8 cellular contexts compared by ENCODE assay signal in genomic region chr11:124876818-124877630, GRCh38. TPM values are rescaled to one million over a fixed set of nuclear protein-coding genes. Genes with fewer than 3 reads are reported as not detected.
DNase-seq lines count a peak whose midpoint lies in the region; ATAC-seq lines count a peak whose summit lies in the region.

No MANE protein-coding gene starts in this region.

- peak overlapping the region; percentile 82 for H3K4me3 Mint-ChIP-seq in T-helper 2 cell treated with Interferon-gamma antibody and Interleukin-4, amounts not matched to agents 5 μg/mL and 100 μg/mL, for 36 hours

- H3K27ac Mint-ChIP-seq in T-helper 2 cell treated with Interferon-gamma antibody and Interleukin-4, amounts not matched to agents 5 μg/mL and 100 μg/mL, for 36 hours: peak overlapping the region; percentile 80

- H3K4me1 Mint-ChIP-seq in T-helper 2 cell treated with Interferon-gamma antibody and Interleukin-4, amounts not matched to agents 5 μg/mL and 100 μg/mL, for 36 hours (ENCODE audit: low read depth): peaks cover 9% of the 10 kb centered on the region

- no peaks in the 10 kb centered on the region for H3K36me3 Mint-ChIP-seq in T-helper 2 cell treated with Interferon-gamma antibody and Interleukin-4, amounts not matched to agents 5 μg/mL and 100 μg/mL, for 36 hours (ENCODE audit: low read depth)

- H3K9me3 Mint-ChIP-seq in T-helper 2 cell treated with Interferon-gamma antibody and Interleukin-4, amounts not matched to agents 5 μg/mL and 100 μg/mL, for 36 hours: no peaks in the 10 kb centered on the region

- DNase-seq in T-helper 2 cell treated with Interferon-gamma antibody and Interleukin-4, amounts not matched to agents 5 μg/mL and 100 μg/mL, for 36 hours (ENCODE audit: low spot score): no peak
- DNase-seq in T-helper 2 cell: no peak
- peak; percentile 33 for DNase-seq in left kidney (ENCODE audit: low read depth, low spot score)
- no peak for DNase-seq in foreskin melanocyte
- DNase-seq in T1000 (lab: John Stamatoyannopoulos, UW): no peak

- ATAC-seq in GM18868 (IDR thresholded peaks at IDR 0.05; ENCODE audit: unreplicated experiment): no peak

- peak overlapping the region; percentile 86 for H3K27ac ChIP-seq in angular gyrus (ENCODE audit: low read depth, low read length)
- peak overlapping the region; percentile 70 for H3K27ac ChIP-seq in temporal lobe (ENCODE audit: low read depth, low read length)

- H3K27me3 Mint-ChIP-seq in T-helper 2 cell treated with Interferon-gamma antibody and Interleukin-4, amounts not matched to agents 5 μg/mL and 100 μg/mL, for 36 hours (ENCODE audit: low read depth): peaks cover 38% of the 10 kb centered on the region

RNA-seq across cellular contexts. Expression of gene ROBO3, which starts 11.8 kb away (rescaled TPM):
- total RNA-seq in temporal lobe: 4.7 TPM

RNA-seq across cellular contexts. Expression of gene ROBO4, which starts 20.6 kb away (rescaled TPM):
- total RNA-seq in temporal lobe: 3.9 TPM

RNA-seq across cellular contexts. Expression of gene HEPN1, which starts 42.0 kb away (rescaled TPM):
- total RNA-seq in temporal lobe: not detected

RNA-seq across cellular contexts. Expression of gene HEPACAM, which starts 58.8 kb away (rescaled TPM):
- total RNA-seq in temporal lobe: 14.5 TPM
